In the genomic region with DNA sequence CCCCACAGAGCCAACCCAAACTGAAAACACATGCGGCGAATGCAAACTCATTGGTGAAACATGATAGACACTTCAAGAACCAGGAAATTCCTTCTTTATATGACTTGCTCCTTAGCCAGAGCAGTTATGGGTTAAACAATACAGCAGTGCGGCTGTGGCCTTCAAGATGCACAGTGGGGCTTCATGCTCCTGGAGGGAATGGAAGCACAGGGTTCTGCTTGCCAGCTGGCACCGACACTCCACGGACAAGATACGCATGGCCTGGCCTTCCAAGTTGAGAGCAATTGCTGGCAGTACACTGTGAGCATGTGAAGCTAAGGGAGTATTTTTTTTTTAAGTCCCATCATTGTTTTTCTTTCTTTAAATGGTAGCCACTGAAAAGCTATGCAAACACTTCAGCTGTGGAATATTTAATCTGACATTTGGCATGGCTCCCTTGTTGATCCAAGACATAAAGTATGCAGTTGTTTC, we compare ENCODE assay signal across 1 cellular context.
TF ChIP-seq lines count a peak whose summit lies in the region.

No MANE protein-coding gene starts in this region.

TF ChIP-seq in endothelial cell of umbilical vein, 7 proteins besides CTCF, POLR2A, EP300 and RAD21 (continued from another document):
- TF ChIP-seq POLR2AphosphoS5 (IDR thresholded peaks at IDR 0.05; ENCODE audit: insufficient read depth, low read depth, low read length): no peak
TF ChIP-seq in endothelial cell of umbilical vein: peak in this region for 0.
